In the genomic region with DNA sequence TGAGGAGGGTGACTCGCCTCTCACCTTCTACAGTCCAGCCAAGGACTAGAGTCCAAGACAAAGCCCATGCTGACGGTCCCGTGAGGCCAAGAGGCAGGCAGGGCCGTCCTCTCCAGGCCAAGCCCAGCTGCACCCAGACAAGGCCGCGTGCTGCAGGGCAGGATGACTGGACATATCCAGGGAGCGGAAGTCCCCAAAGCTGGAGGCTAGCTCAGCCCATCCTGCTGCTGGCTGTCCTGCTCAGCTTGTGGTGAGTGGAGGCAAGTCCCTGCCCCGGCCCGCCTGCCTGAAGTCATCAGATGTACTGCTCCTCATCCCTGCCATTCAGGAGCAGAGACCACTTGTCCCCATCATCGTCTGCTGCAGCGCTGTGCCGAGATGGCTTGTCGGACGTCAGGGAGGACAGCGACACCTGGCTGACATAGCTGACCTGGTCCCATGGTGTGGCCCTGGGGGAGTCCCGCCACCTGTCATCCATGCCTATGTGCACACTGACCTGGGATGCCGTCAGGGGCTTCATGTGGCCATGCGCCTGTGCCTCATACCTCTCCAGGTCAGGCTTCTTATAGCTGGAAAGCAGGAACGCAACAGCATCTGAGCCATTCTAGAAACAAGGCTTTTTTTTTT, we compare ENCODE assay signal across 20 cellular contexts.
"Had no signal": no experiment of that assay in that cellular context is flagged by ENCODE, and none has a peak within 500 bp of the region (broad histone marks: within the 10 kb centered on the region; RNA-seq: fewer than 3 reads in every experiment).

No MANE protein-coding gene starts in this region.

- DNase-seq: activated CD4-positive, alpha-beta T cell treated with anti-CD3 and anti-CD28 coated beads for 36 hours; activated CD4-positive, CD25-positive, alpha-beta regulatory T cell; activated CD8-positive, alpha-beta memory T cell treated with anti-CD3 and anti-CD28 coated beads, Interleukin-2, amount 10 ng/mL, durations not matched to agents 7 days and 5 days; activated CD8-positive, alpha-beta T cell treated with anti-CD3 and anti-CD28 coated beads, Interleukin-2, amount 10 ng/mL, durations not matched to agents 7 days and 5 days; activated effector memory CD4-positive, alpha-beta T cell treated with Interleukin-2 at 50 U/mL for 16 hours; activated naive CD4-positive, alpha-beta T cell treated with Interleukin-2 at 50 U/mL for 16 hours; anterior cingulate cortex; esophagus squamous epithelium; left lung; naive B cell; nucleus accumbens; spleen; stimulated activated naive CD4-positive, alpha-beta T cell treated with Interleukin-2 at 50 U/mL for 16 hours; T-helper 2 cell had no signal

- H3K27ac ChIP-seq: esophagus squamous epithelium, left lung, parathyroid adenoma, right atrium auricular region, spleen, tibial nerve had no signal

- H3K9me3 ChIP-seq: esophagus squamous epithelium, left lung, right atrium auricular region, spleen, tibial nerve had no signal

- H3K4me3 ChIP-seq: esophagus squamous epithelium, left lung, lung, right atrium auricular region, spleen, tibial nerve had no signal

- H3K27ac Mint-ChIP-seq: activated CD4-positive, alpha-beta T cell treated with anti-CD3 and anti-CD28 coated beads for 36 hours; activated CD8-positive, alpha-beta memory T cell treated with anti-CD3 and anti-CD28 coated beads, Interleukin-2, amount 10 ng/mL, durations not matched to agents 7 days and 5 days; activated CD8-positive, alpha-beta T cell treated with anti-CD3 and anti-CD28 coated beads, Interleukin-2, amount 10 ng/mL, durations not matched to agents 7 days and 5 days; activated naive CD8-positive, alpha-beta T cell; mesothelial cell of epicardium had no signal

- ATAC-seq: activated CD4-positive, alpha-beta T cell treated with anti-CD3 and anti-CD28 coated beads for 36 hours; activated CD8-positive, alpha-beta memory T cell treated with anti-CD3 and anti-CD28 coated beads, Interleukin-2, amount 10 ng/mL, durations not matched to agents 7 days and 5 days; activated CD8-positive, alpha-beta T cell treated with anti-CD3 and anti-CD28 coated beads, Interleukin-2, amount 10 ng/mL, durations not matched to agents 7 days and 5 days had no signal

- H3K4me3 Mint-ChIP-seq: activated CD4-positive, alpha-beta T cell treated with anti-CD3 and anti-CD28 coated beads for 36 hours; activated CD8-positive, alpha-beta memory T cell treated with anti-CD3 and anti-CD28 coated beads, Interleukin-2, amount 10 ng/mL, durations not matched to agents 7 days and 5 days; activated CD8-positive, alpha-beta T cell treated with anti-CD3 and anti-CD28 coated beads, Interleukin-2, amount 10 ng/mL, durations not matched to agents 7 days and 5 days; activated naive CD8-positive, alpha-beta T cell; mesothelial cell of epicardium; naive B cell had no signal

- H3K27me3 Mint-ChIP-seq: activated CD4-positive, alpha-beta T cell treated with anti-CD3 and anti-CD28 coated beads for 36 hours; activated naive CD8-positive, alpha-beta T cell had no signal

- H3K4me1 ChIP-seq: esophagus squamous epithelium, left lung, parathyroid adenoma, right atrium auricular region, spleen, tibial nerve had no signal

- H3K4me1 Mint-ChIP-seq: activated CD4-positive, alpha-beta T cell treated with anti-CD3 and anti-CD28 coated beads for 36 hours; activated CD8-positive, alpha-beta memory T cell treated with anti-CD3 and anti-CD28 coated beads, Interleukin-2, amount 10 ng/mL, durations not matched to agents 7 days and 5 days; mesothelial cell of epicardium; naive B cell had no signal

- H3K9me3 Mint-ChIP-seq: mesothelial cell of epicardium had no signal

- H3K27me3 ChIP-seq: esophagus squamous epithelium, left lung, right atrium auricular region, spleen, tibial nerve had no signal

- H3K79me2 ChIP-seq: parathyroid adenoma had no signal

- H2AFZ ChIP-seq: parathyroid adenoma had no signal

- H3K9ac ChIP-seq: parathyroid adenoma had no signal

- H3K36me3 Mint-ChIP-seq: activated CD8-positive, alpha-beta memory T cell treated with anti-CD3 and anti-CD28 coated beads, Interleukin-2, amount 10 ng/mL, durations not matched to agents 7 days and 5 days; activated naive CD8-positive, alpha-beta T cell; naive B cell had no signal
